8 cellular contexts compared by ENCODE assay signal in genomic region chr1:44798481-44799365, GRCh38. TPM values are rescaled to one million over a fixed set of nuclear protein-coding genes. Genes with fewer than 3 reads are reported as not detected.
DNase-seq lines count a peak whose midpoint lies in the region; ATAC-seq and TF ChIP-seq lines count a peak whose summit lies in the region.

No MANE protein-coding gene starts in this region.

- CTCF ChIA-PET in MCF 10A (lab: Yijun Ruan, JAX) (interaction anchor here (0.6 to 1.1 kb wide), 7 partner anchors 8 to 138 kb away, joined by 3 to 9 read pairs (median 3); no protein-coding TSS in a partner anchor), mammary epithelial cell (lab: Charles Lee; ENCODE audit: low non-redundant PET) (no interaction called here), GM10248 (lab: Yijun Ruan, JAX) (interaction anchor here (0.9 to 5.9 kb wide), 8 partner anchors 10 to 70 kb away, joined by 3 to 98 read pairs (median 5); partner anchors contain the start of genes BEST4, BTBD19 and RNU5D-1)
- CTCF ChIA-PET in activated CD4-positive, alpha-beta memory T cell treated with anti-CD3 and anti-CD28 coated beads for 36 hours (lab: Charles Lee) = interaction anchor here (0.7 to 3.6 kb wide), 7 partner anchors 8 to 505 kb away, joined by 3 to 39 read pairs (median 5); partner anchors contain the start of gene BTBD19

- DNase-seq in MCF 10A (ENCODE audit: unreplicated experiment) = no peak
- no peak for DNase-seq in mammary epithelial cell
- no peak for DNase-seq in activated CD4-positive, alpha-beta memory T cell treated with anti-CD3 and anti-CD28 coated beads for 36 hours
- DNase-seq in memory B cell (ENCODE audit: low spot score in 2 of 2) = no peak
- DNase-seq in upper lobe of left lung = no peak
- DNase-seq in GM10248 (ENCODE audit: extremely low spot score) = no peak
- DNase-seq in dermis blood vessel endothelial cell = no peak

- peaks cover 34% of the 10 kb centered on the region for H3K79me2 ChIP-seq in mammary epithelial cell (ENCODE audit: insufficient read depth, low read length)

- BruUV-seq in MCF 10A (replicated peaks; lab: Mats Ljungman, UMichigan) (no TSS peak), mammary epithelial cell (replicated peaks; lab: Mats Ljungman, UMichigan) (no TSS peak)

- H3K9me3 Mint-ChIP-seq in MCF 10A (ENCODE audit: unreplicated experiment) (no peaks in the 10 kb centered on the region), memory B cell (no peaks in the 10 kb centered on the region)
- no peaks in the 10 kb centered on the region for H3K9me3 Mint-ChIP-seq in activated CD4-positive, alpha-beta memory T cell treated with anti-CD3 and anti-CD28 coated beads for 36 hours

- H3K4me1 Mint-ChIP-seq in MCF 10A (ENCODE audit: insufficient read depth, unreplicated experiment) (peaks cover 24% of the 10 kb centered on the region), memory B cell (peaks cover 17% of the 10 kb centered on the region)
- peaks cover 24% of the 10 kb centered on the region for H3K4me1 Mint-ChIP-seq in activated CD4-positive, alpha-beta memory T cell treated with anti-CD3 and anti-CD28 coated beads for 36 hours (ENCODE audit: low read depth)

- H3K4me3 ChIP-seq in mammary epithelial cell (replicated peaks in 1 of 3; ENCODE audit: insufficient read depth in 1 of 3, low read depth in 2 of 3, low read length in 3 of 3) = no peak overlapping the region
- H3K4me3 ChIP-seq in upper lobe of left lung = no peak overlapping the region

- H3K4me2 ChIP-seq in mammary epithelial cell (ENCODE audit: insufficient read depth, low read depth, low read length) = no peak overlapping the region

- H3K27ac Mint-ChIP-seq in MCF 10A (ENCODE audit: low read depth, unreplicated experiment) (peak overlapping the region; percentile 100), memory B cell (peak overlapping the region; percentile 89)
- H3K27ac Mint-ChIP-seq in activated CD4-positive, alpha-beta memory T cell treated with anti-CD3 and anti-CD28 coated beads for 36 hours = peak overlapping the region; percentile 95

- ATAC-seq in memory B cell (ENCODE audit: low read depth) (no peak), upper lobe of left lung (ENCODE audit: low FRiP score in 2 of 2) (no peak), GM21390 (IDR thresholded peaks at IDR 0.05; ENCODE audit: unreplicated experiment) (no peak)

- TF ChIP-seq POLR2A in upper lobe of left lung (IDR thresholded peaks at IDR 0.05) = no peak

- H4K20me1 ChIP-seq in mammary epithelial cell (ENCODE audit: insufficient read depth, low read length) = no peaks in the 10 kb centered on the region

- H2AFZ ChIP-seq in mammary epithelial cell (ENCODE audit: low read depth, low read length) = no peak overlapping the region

- H3K27me3 Mint-ChIP-seq in MCF 10A (ENCODE audit: insufficient read depth, unreplicated experiment) (no peaks in the 10 kb centered on the region), memory B cell (no peaks in the 10 kb centered on the region)
- H3K27me3 Mint-ChIP-seq in activated CD4-positive, alpha-beta memory T cell treated with anti-CD3 and anti-CD28 coated beads for 36 hours = no peaks in the 10 kb centered on the region

- POLR2A ChIA-PET in MCF 10A (lab: Yijun Ruan, JAX) = interaction anchor here (0.6 to 4.5 kb wide), 7 partner anchors 13 to 723 kb away, joined by 3 to 50 read pairs (median 6); partner anchors contain the start of genes HECTD3, PRDX1, RPS8 and UROD
- POLR2A ChIA-PET in activated CD4-positive, alpha-beta memory T cell treated with anti-CD3 and anti-CD28 coated beads for 36 hours (lab: Charles Lee) = interaction anchor here (0.6 to 15.8 kb wide), 4 partner anchors 13 to 769 kb away, joined by 3 to 404 read pairs (median 155); partner anchors contain the start of genes BTBD19 and DYNLT4
- POLR2A ChIA-PET in GM10248 (lab: Yijun Ruan, JAX) = interaction anchor here (1.0 kb wide), 1 partner anchor 20 kb away, joined by 3 read pairs; no protein-coding TSS in a partner anchor

- WGBS in mammary epithelial cell (ENCODE audit: low coverage, missing lambda C conversion rate) = 94% methylated on average over 10 of the region's 10 CpGs
- WGBS in upper lobe of left lung, 2 donors = 86 to 89% methylated on average over 10 of the region's 10 CpGs

- in situ Hi-C loops in mammary epithelial cell (cut with MboI; ENCODE audit: low sequenced_read_pairs in 2 of 2) = loop anchor here in 1 of 2 donors (25.0 kb wide), 1 partner anchor 689 kb away; the partner anchor contains the start of gene TESK2

- peaks cover 21% of the 10 kb centered on the region for H3K4me1 ChIP-seq in mammary epithelial cell (ENCODE audit: insufficient read depth, low read length)
- H3K4me1 ChIP-seq in upper lobe of left lung = peaks cover 27 to 39% (median 28%) of the 10 kb centered on the region in 4 donors

- H3K27me3 ChIP-seq in mammary epithelial cell (ENCODE audit: insufficient read depth, low read length) = no peaks in the 10 kb centered on the region
- H3K27me3 ChIP-seq in upper lobe of left lung = no peaks in the 10 kb centered on the region

- intact Hi-C loops in MCF 10A (cut with micrococcal nuclease) = loop anchor here (2.0 kb wide), 1 partner anchor 20 kb away; no protein-coding TSS in a partner anchor
- intact Hi-C loops in mammary epithelial cell (cut with micrococcal nuclease) = loop anchor here (2.0 to 10.0 kb wide), 4 partner anchors 14 to 696 kb away; partner anchors contain the start of genes RNU5D-1 and TESK2
- intact Hi-C loops in activated CD4-positive, alpha-beta memory T cell treated with anti-CD3 and anti-CD28 coated beads for 36 hours (cut with micrococcal nuclease) = loop anchor here (2.0 kb wide), 1 partner anchor 20 kb away; no protein-coding TSS in a partner anchor

- TF ChIP-seq EP300 in upper lobe of left lung (IDR thresholded peaks at IDR 0.05) = no peak

- no peaks in the 10 kb centered on the region for H3K9me3 ChIP-seq in mammary epithelial cell (replicated peaks; ENCODE audit: insufficient read depth, low read length)
- H3K9me3 ChIP-seq in upper lobe of left lung = no peaks in the 10 kb centered on the region

- no peak overlapping the region for H3K9ac ChIP-seq in mammary epithelial cell (ENCODE audit: insufficient read depth, low read length)

- TF ChIP-seq CTCF in MCF 10A (IDR thresholded peaks at IDR 0.05; ENCODE audit: unreplicated experiment) (no peak), mammary epithelial cell (conservative IDR thresholded peaks at IDR 0.05 in 1 of 2, IDR thresholded peaks at IDR 0.05 in 1 of 2; ENCODE audit: extremely low read depth in 1 of 2, insufficient read depth in 1 of 2, low read depth in 1 of 2, low read length in 2 of 2) (no peak), upper lobe of left lung (IDR thresholded peaks at IDR 0.05) (no peak), GM10248 (IDR thresholded peaks at IDR 0.05; ENCODE audit: control extremely low read depth, extremely low read depth, low read depth, missing control alignments) (no peak)

- H3K36me3 ChIP-seq in mammary epithelial cell (ENCODE audit: insufficient read depth, low read length) (peaks cover 15% of the 10 kb centered on the region), upper lobe of left lung (peaks cover 7 to 16% (median 12%) of the 10 kb centered on the region in 4 donors)

- dilution Hi-C loops in mammary epithelial cell (cut with HindIII; ENCODE audit: low sequenced_read_pairs) = no loop called here

- H3K4me3 Mint-ChIP-seq in MCF 10A (ENCODE audit: unreplicated experiment) = no peak overlapping the region
- no peak overlapping the region for H3K4me3 Mint-ChIP-seq in activated CD4-positive, alpha-beta memory T cell treated with anti-CD3 and anti-CD28 coated beads for 36 hours
- H3K4me3 Mint-ChIP-seq in memory B cell = peak overlapping the region; percentile 32

- H3K27ac ChIP-seq in mammary epithelial cell (ENCODE audit: insufficient read depth, low read depth, low read length) (no peak overlapping the region), upper lobe of left lung (peak overlapping the region; percentile 91 to 99 (median 94))

- peaks cover 24% of the 10 kb centered on the region for H3K36me3 Mint-ChIP-seq in MCF 10A (ENCODE audit: insufficient read depth, unreplicated experiment)
- H3K36me3 Mint-ChIP-seq in activated CD4-positive, alpha-beta memory T cell treated with anti-CD3 and anti-CD28 coated beads for 36 hours = peaks cover 31% of the 10 kb centered on the region
- H3K36me3 Mint-ChIP-seq in memory B cell = peaks cover 6% of the 10 kb centered on the region

RNA-seq across cellular contexts. Expression of gene PLK3, which starts 1.5 kb away (rescaled TPM):
- total RNA-seq in MCF 10A (2022) (47.2 and 68.0 TPM in 2 replicates), mammary epithelial cell (100 to 1,000 TPM in 1 of 2 donors, 10 to 100 TPM in 1; 53.5 to 101 TPM), upper lobe of left lung (10 to 100 TPM; 24.9 to 72.4 (median 49.6) TPM), dermis blood vessel endothelial cell (18.8 and 43.1 TPM in 2 replicates)
- polyA plus RNA-seq in mammary epithelial cell = 54.6 TPM
- 73.4 TPM for polyA minus RNA-seq in mammary epithelial cell
- 10 to 100 TPM; 80.2 to 87.9 TPM for total RNA-seq in activated CD4-positive, alpha-beta memory T cell treated with anti-CD3 and anti-CD28 coated beads for 36 hours

RNA-seq across cellular contexts. Expression of gene DYNLT4, which starts 8.4 kb away (rescaled TPM):
- total RNA-seq in MCF 10A (2022) (not detected in 2 replicates), mammary epithelial cell (not detected), upper lobe of left lung (10 to 100 TPM in 4 of 6 donors, 1 to 10 TPM in 2; 1.2 to 38.8 (median 10.9) TPM), dermis blood vessel endothelial cell (0.14 TPM in 1 of 2 replicates, not detected in the other)
- not detected for polyA plus RNA-seq in mammary epithelial cell
- polyA minus RNA-seq in mammary epithelial cell = not detected
- total RNA-seq in activated CD4-positive, alpha-beta memory T cell treated with anti-CD3 and anti-CD28 coated beads for 36 hours = under 1 TPM; 0.40 to 0.41 TPM

RNA-seq across cellular contexts. Expression of gene BTBD19, which starts 9.6 kb away (rescaled TPM):
- 11.7 and 15.5 TPM in 2 replicates for total RNA-seq in MCF 10A (2022)
- 10 to 100 TPM in 1 of 2 donors, 1 to 10 TPM in 1; 2.3 to 27.3 TPM for total RNA-seq in mammary epithelial cell
- polyA plus RNA-seq in mammary epithelial cell = 4.6 TPM
- polyA minus RNA-seq in mammary epithelial cell = 22.7 TPM
- total RNA-seq in activated CD4-positive, alpha-beta memory T cell treated with anti-CD3 and anti-CD28 coated beads for 36 hours = 10 to 100 TPM; 35.2 to 38.6 TPM
- total RNA-seq in upper lobe of left lung = 10 to 100 TPM in 4 of 6 donors, 1 to 10 TPM in 2; 5.1 to 63.9 (median 17.8) TPM
- total RNA-seq in dermis blood vessel endothelial cell = 7.0 and 8.5 TPM in 2 replicates

RNA-seq across cellular contexts. Expression of gene BEST4, which starts 10.8 kb away (rescaled TPM):
- total RNA-seq in MCF 10A (2022) (0.35 and 0.49 TPM in 2 replicates), mammary epithelial cell (under 1 TPM; 0.33 to 0.52 TPM), upper lobe of left lung (1 to 10 TPM in 3 of 6 donors, under 1 TPM in 3; 0.30 to 9.1 (median 0.81) TPM), dermis blood vessel endothelial cell (not detected in 2 replicates)
- 0.39 TPM for polyA plus RNA-seq in mammary epithelial cell
- not detected for polyA minus RNA-seq in mammary epithelial cell
- total RNA-seq in activated CD4-positive, alpha-beta memory T cell treated with anti-CD3 and anti-CD28 coated beads for 36 hours = 1 to 10 TPM; 1.1 to 1.3 TPM

RNA-seq across cellular contexts. Expression of gene RPS8, which starts 23.4 kb away (rescaled TPM):
- total RNA-seq in MCF 10A (2022) (2,454 and 2,713 TPM in 2 replicates), mammary epithelial cell (1,000 to 10,000 TPM; 1,053 to 1,537 TPM), upper lobe of left lung (1,000 to 10,000 TPM in 4 of 6 donors, 100 to 1,000 TPM in 2; 507 to 1,439 (median 1,183) TPM), dermis blood vessel endothelial cell (1,197 and 2,124 TPM in 2 replicates)
- polyA plus RNA-seq in mammary epithelial cell = 2,133 TPM
- polyA minus RNA-seq in mammary epithelial cell = 614 TPM
- total RNA-seq in activated CD4-positive, alpha-beta memory T cell treated with anti-CD3 and anti-CD28 coated beads for 36 hours = 1,000 to 10,000 TPM; 2,983 to 3,047 TPM
